1 cellular context compared by ENCODE assay signal in the genomic region with DNA sequence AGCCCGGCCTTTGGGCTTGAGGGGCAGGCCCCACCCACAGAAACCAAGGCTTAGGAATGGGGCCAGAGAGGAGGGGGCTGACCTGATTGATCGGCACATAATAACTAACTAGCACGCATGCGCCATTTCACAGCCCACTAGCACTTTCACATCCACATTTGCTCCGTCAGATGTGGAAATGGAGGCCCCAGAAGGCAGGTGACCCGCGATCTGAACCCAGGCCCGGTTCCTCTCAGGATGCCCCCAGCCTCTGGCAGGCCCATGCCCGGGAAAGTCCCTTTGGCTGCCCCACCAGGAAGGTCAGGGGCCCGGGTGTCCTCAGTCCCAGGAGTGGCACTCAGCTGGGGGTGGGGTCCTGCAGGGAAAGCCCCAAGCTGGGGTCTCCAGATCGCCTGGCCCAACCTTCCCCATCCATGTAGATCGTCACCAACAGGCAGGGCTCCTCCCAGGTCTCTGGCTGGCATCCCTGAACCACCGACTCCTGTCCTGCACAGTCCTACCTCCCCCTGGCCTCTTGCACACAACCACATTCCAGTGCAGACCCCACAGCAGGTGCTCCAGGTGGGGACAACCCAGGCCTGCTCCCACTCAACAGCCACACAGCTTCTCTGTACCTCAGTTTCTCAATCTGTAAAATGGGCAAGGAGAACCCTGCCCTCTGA.
TF ChIP-seq lines count a peak whose summit lies in the region.

No MANE protein-coding gene starts in this region.

TF ChIP-seq in GM12878, 131 proteins besides CTCF, POLR2A, EP300 and RAD21 (continued from another document):
- TF ChIP-seq, protein P1, sequence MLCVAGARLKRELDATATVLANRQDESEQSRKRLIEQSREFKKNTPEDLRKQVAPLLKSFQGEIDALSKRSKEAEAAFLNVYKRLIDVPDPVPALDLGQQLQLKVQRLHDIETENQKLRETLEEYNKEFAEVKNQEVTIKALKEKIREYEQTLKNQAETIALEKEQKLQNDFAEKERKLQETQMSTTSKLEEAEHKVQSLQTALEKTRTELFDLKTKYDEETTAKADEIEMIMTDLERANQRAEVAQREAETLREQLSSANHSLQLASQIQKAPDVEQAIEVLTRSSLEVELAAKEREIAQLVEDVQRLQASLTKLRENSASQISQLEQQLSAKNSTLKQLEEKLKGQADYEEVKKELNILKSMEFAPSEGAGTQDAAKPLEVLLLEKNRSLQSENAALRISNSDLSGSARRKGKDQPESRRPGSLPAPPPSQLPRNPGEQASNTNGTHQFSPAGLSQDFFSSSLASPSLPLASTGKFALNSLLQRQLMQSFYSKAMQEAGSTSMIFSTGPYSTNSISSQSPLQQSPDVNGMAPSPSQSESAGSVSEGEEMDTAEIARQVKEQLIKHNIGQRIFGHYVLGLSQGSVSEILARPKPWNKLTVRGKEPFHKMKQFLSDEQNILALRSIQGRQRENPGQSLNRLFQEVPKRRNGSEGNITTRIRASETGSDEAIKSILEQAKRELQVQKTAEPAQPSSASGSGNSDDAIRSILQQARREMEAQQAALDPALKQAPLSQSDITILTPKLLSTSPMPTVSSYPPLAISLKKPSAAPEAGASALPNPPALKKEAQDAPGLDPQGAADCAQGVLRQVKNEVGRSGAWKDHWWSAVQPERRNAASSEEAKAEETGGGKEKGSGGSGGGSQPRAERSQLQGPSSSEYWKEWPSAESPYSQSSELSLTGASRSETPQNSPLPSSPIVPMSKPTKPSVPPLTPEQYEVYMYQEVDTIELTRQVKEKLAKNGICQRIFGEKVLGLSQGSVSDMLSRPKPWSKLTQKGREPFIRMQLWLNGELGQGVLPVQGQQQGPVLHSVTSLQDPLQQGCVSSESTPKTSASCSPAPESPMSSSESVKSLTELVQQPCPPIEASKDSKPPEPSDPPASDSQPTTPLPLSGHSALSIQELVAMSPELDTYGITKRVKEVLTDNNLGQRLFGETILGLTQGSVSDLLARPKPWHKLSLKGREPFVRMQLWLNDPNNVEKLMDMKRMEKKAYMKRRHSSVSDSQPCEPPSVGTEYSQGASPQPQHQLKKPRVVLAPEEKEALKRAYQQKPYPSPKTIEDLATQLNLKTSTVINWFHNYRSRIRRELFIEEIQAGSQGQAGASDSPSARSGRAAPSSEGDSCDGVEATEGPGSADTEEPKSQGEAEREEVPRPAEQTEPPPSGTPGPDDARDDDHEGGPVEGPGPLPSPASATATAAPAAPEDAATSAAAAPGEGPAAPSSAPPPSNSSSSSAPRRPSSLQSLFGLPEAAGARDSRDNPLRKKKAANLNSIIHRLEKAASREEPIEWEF (IDR thresholded peaks at IDR 0.05; ENCODE audit: insufficient replicate concordance, low read depth, low read length) = peak; percentile 87
- TF ChIP-seq SPI1 (IDR thresholded peaks at IDR 0.05; ENCODE audit: borderline replicate concordance, insufficient read depth, low read depth, low read length) (peak; percentile 98), TAF1 (IDR thresholded peaks at IDR 0.05; ENCODE audit: borderline replicate concordance, low read depth, low read length) (no peak), ZZZ3 (IDR thresholded peaks at IDR 0.05; ENCODE audit: control insufficient read depth, insufficient read length, low read depth) (no peak), SIX5 (IDR thresholded peaks at IDR 0.05; ENCODE audit: low read depth, low read length, severe bottlenecking) (no peak), CHD2 (IDR thresholded peaks at IDR 0.05; ENCODE audit: borderline replicate concordance, low read depth, low read length) (no peak), TARDBP (IDR thresholded peaks at IDR 0.05; ENCODE audit: borderline replicate concordance) (no peak), RCOR1 (conservative IDR thresholded peaks at IDR 0.05; ENCODE audit: low read depth, low read length) (0 out of 2 replicates have a peak, but pooled peaks have one; percentile 27), ETV6 (conservative IDR thresholded peaks at IDR 0.05 in 1 of 2, IDR thresholded peaks at IDR 0.05 in 1 of 2; ENCODE audit: borderline replicate concordance in 1 of 2, low read depth in 1 of 2) (no peak), E4F1 (IDR thresholded peaks at IDR 0.05; ENCODE audit: borderline replicate concordance, partially characterized antibody) (no peak), BMI1 (IDR thresholded peaks at IDR 0.05; ENCODE audit: borderline replicate concordance) (no peak), GABPA (IDR thresholded peaks at IDR 0.05; ENCODE audit: low read depth) (no peak), NBN (IDR thresholded peaks at IDR 0.05) (peak; percentile 83), ZNF274 (IDR thresholded peaks at IDR 0.05; ENCODE audit: insufficient read depth, insufficient read length) (no peak), ZBTB40 (IDR thresholded peaks at IDR 0.05; ENCODE audit: borderline replicate concordance) (no peak; the same call in 1 of the 2 replicates)
- TF ChIP-seq, protein P2, sequence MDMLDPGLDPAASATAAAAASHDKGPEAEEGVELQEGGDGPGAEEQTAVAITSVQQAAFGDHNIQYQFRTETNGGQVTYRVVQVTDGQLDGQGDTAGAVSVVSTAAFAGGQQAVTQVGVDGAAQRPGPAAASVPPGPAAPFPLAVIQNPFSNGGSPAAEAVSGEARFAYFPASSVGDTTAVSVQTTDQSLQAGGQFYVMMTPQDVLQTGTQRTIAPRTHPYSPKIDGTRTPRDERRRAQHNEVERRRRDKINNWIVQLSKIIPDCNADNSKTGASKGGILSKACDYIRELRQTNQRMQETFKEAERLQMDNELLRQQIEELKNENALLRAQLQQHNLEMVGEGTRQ (IDR thresholded peaks at IDR 0.05; ENCODE audit: borderline replicate concordance, low read depth, low read length) = no peak
